Comparison of ENCODE assay signal across 1 cellular context in the genomic region with DNA sequence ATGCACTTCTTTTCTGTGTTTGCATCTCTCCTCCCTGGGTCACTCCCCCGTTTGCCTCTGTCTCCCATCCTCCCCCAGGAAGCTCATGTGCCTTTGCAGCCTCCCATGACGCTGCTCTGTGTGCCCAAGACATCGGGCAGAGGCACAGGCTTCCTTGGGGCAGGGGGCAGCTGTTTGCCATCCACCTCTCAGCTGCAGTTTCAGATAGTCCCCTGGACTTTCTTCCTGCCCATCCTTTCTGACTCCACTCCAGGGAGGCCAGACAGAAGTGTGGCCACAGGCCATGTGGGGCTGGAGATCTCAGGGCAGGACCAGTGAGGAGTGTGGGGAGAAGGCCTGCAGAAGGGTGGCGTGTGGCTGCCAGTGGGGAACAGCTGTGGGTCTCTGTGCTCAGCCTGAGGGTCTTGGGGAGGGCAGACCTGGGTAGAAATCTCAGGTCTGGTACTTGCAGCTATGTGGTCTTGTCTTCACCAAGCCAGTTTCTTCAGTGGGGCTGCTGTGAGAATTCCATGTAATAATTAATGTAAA.
TF ChIP-seq lines count a peak whose summit lies in the region.

No MANE protein-coding gene starts in this region.

TF ChIP-seq in IMR-90, 13 proteins besides CTCF, POLR2A, EP300 and RAD21:
- TF ChIP-seq MXI1 (IDR thresholded peaks at IDR 0.05; ENCODE audit: borderline replicate concordance, low read depth, low read length) (no peak), FOS (IDR thresholded peaks at IDR 0.05; ENCODE audit: low read depth, low read length) (no peak), MAZ (IDR thresholded peaks at IDR 0.05; ENCODE audit: borderline replicate concordance, low read depth, low read length) (no peak), CHD1 (IDR thresholded peaks at IDR 0.05; ENCODE audit: low read depth, low read length) (no peak)
- TF ChIP-seq, protein P1, sequence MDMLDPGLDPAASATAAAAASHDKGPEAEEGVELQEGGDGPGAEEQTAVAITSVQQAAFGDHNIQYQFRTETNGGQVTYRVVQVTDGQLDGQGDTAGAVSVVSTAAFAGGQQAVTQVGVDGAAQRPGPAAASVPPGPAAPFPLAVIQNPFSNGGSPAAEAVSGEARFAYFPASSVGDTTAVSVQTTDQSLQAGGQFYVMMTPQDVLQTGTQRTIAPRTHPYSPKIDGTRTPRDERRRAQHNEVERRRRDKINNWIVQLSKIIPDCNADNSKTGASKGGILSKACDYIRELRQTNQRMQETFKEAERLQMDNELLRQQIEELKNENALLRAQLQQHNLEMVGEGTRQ (IDR thresholded peaks at IDR 0.05; ENCODE audit: low read depth, low read length) = no peak
